ENCODE assay signal across 33 cellular contexts in the genomic region with DNA sequence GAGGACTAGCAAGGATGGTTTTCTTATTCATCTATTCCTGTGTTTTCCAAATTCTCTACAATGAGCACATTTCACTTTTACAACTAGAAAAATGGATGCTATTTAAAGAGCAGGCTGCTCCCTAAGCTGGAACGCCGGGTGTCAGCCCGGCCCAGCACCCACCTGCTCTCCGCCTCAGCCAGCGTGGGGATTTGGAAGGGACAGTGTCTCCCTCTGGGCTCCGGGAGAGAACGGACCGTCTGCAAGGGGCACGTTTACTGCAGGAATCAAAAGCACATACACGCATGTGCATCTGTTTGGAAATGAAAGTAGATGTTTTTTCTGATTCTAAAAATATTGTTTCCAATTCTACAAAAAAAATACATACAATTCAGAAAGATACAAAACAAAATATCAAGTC. TPM values are rescaled to one million over a fixed set of nuclear protein-coding genes. Genes with fewer than 3 reads are reported as not detected.
DNase-seq lines count a peak whose midpoint lies in the region; ATAC-seq and TF ChIP-seq lines count a peak whose summit lies in the region.
"Had no signal": no experiment of that assay in that cellular context is flagged by ENCODE, and none has a peak within 500 bp of the region (broad histone marks: within the 10 kb centered on the region; RNA-seq: fewer than 3 reads in every experiment).

No MANE protein-coding gene starts in this region.

- H3K4me3 ChIP-seq in brain microvascular endothelial cell (ENCODE audit: low read depth, low read length), result no peak overlapping the region
- H3K4me3 ChIP-seq: A549, heart left ventricle, thoracic aorta, vagina had no signal

- no peak overlapping the region for H3K4me3 Mint-ChIP-seq in activated T-cell treated with anti-CD3 and anti-CD28 coated beads, Interleukin-2, amount 50 U/mL, for 4 hours
- H3K4me3 Mint-ChIP-seq: activated CD4-positive, alpha-beta memory T cell treated with anti-CD3 and anti-CD28 coated beads for 36 hours; naive thymus-derived CD8-positive, alpha-beta T cell; stimulated activated memory B cell treated with anti-CD40 and anti-IgM and Interleukin-4, amounts not matched to agents 10 μg/mL and 1 μg/mL and 100 μg/mL, for 72 hours had no signal

- peaks cover 5% of the 10 kb centered on the region for H3K4me1 Mint-ChIP-seq in activated T-cell treated with anti-CD3 and anti-CD28 coated beads, Interleukin-2, amount 50 U/mL, for 4 hours (ENCODE audit: low read depth)

- TF ChIP-seq CTCF in brain microvascular endothelial cell (IDR thresholded peaks at IDR 0.05; ENCODE audit: low read depth, low read length, missing control alignments), result no peak

- H3K9me3 Mint-ChIP-seq in activated T-cell treated with anti-CD3 and anti-CD28 coated beads, Interleukin-2, amount 50 U/mL, for 4 hours, result no peaks in the 10 kb centered on the region
- H3K9me3 Mint-ChIP-seq: activated CD4-positive, alpha-beta memory T cell treated with anti-CD3 and anti-CD28 coated beads for 36 hours; naive thymus-derived CD8-positive, alpha-beta T cell had no signal

- intact Hi-C loops in posterior cingulate gyrus (cut with DNase I), result no loop called here

- in situ Hi-C loops in brain microvascular endothelial cell (cut with HindIII; ENCODE audit: low pct_ligation_motif_present, low sequenced_read_pairs), result no loop called here

- H3K27me3 ChIP-seq in layer of hippocampus (ENCODE audit: control insufficient read depth, insufficient read depth, low read length), result no peaks in the 10 kb centered on the region
- no peaks in the 10 kb centered on the region for H3K27me3 ChIP-seq in brain microvascular endothelial cell (replicated peaks)
- H3K27me3 ChIP-seq: heart left ventricle, vagina had no signal

- peak overlapping the region; percentile 95 for H3K27ac ChIP-seq in layer of hippocampus (ENCODE audit: low read depth, low read length)
- H3K27ac ChIP-seq in brain microvascular endothelial cell, result no peak overlapping the region
- H3K27ac ChIP-seq: epithelial cell of prostate, KMS-11, thoracic aorta, vagina had no signal

- ATAC-seq in activated T-cell treated with anti-CD3 and anti-CD28 coated beads, Interleukin-2, amount 50 U/mL, for 4 hours, result no peak
- ATAC-seq: A549; left colon; naive thymus-derived CD8-positive, alpha-beta T cell; stimulated activated memory B cell treated with anti-CD40 and anti-IgM and Interleukin-4, amounts not matched to agents 10 μg/mL and 1 μg/mL and 100 μg/mL, for 72 hours had no signal

- no peaks in the 10 kb centered on the region for H3K36me3 ChIP-seq in brain microvascular endothelial cell (replicated peaks)
- H3K36me3 ChIP-seq: heart left ventricle, thoracic aorta, vagina had no signal

- DNase-seq in Ammon's horn (ENCODE audit: low spot score), result peak; percentile 53
- peak; percentile 23 for DNase-seq in activated CD8-positive, alpha-beta memory T cell treated with anti-CD3 and anti-CD28 coated beads, Interleukin-2, amount 50 U/mL, for 48 hours
- DNase-seq in posterior cingulate gyrus, result peak in 8 of 10 donors; percentile 55 to 96 (median 72)
- no peak for DNase-seq in brain microvascular endothelial cell
- DNase-seq in iPS-NIHi7 (ENCODE audit: extremely low spot score), result no peak
- no peak for DNase-seq in activated T-cell treated with anti-CD3 and anti-CD28 coated beads, Interleukin-2, amount 50 U/mL, for 4 hours
- DNase-seq in activated effector memory CD4-positive, alpha-beta T cell treated with anti-CD3 and anti-CD28 coated beads, Interleukin-2, amount 50 U/mL, for 16 hours, result no peak
- DNase-seq: activated CD4-positive, alpha-beta memory T cell treated with anti-CD3 and anti-CD28 coated beads for 36 hours; activated CD4-positive, CD25-positive, alpha-beta regulatory T cell treated with anti-CD3 and anti-CD28 coated beads, Interleukin-2, amount 50 U/mL, for 72 hours; activated gamma-delta T cell; activated T-cell treated with anti-CD3 and anti-CD28 coated beads for 4 hours; AML-193; cerebellar nuclear complex; effector CD4-positive, alpha-beta T cell; GOT3; left colon; mesenchymal stem cell; MM.1S; naive thymus-derived CD8-positive, alpha-beta T cell; NCI-H1417 treated with DMSO at 0.1 percent for 48 hours; OCI-M1; SK-N-SH; stimulated activated CD4-positive, alpha-beta T cell treated with anti-CD3 and anti-CD28 coated beads, Interleukin-12 subunit alpha, Interleukin-12 subunit beta, amount 100 ng/mL, for 4 hours; stimulated activated CD4-positive, alpha-beta T cell treated with anti-CD3 and anti-CD28 coated beads, Interleukin-4, amount 100 ng/mL, for 4 hours; T-helper 2 cell had no signal

- no peaks in the 10 kb centered on the region for H3K36me3 Mint-ChIP-seq in activated T-cell treated with anti-CD3 and anti-CD28 coated beads, Interleukin-2, amount 50 U/mL, for 4 hours (ENCODE audit: insufficient read depth)
- H3K36me3 Mint-ChIP-seq: activated CD4-positive, alpha-beta memory T cell treated with anti-CD3 and anti-CD28 coated beads for 36 hours; naive thymus-derived CD8-positive, alpha-beta T cell; stimulated activated memory B cell treated with anti-CD40 and anti-IgM and Interleukin-4, amounts not matched to agents 10 μg/mL and 1 μg/mL and 100 μg/mL, for 72 hours had no signal

- peaks cover 9% of the 10 kb centered on the region for H3K27me3 Mint-ChIP-seq in activated T-cell treated with anti-CD3 and anti-CD28 coated beads, Interleukin-2, amount 50 U/mL, for 4 hours (ENCODE audit: low read depth)

RNA-seq across cellular contexts. Expression of a gene that starts 2.3 kb away (rescaled TPM):
- total RNA-seq in activated T-cell treated with anti-CD3 and anti-CD28 coated beads, Interleukin-2, amount 50 U/mL, for 4 hours, result under 1 TPM; 0.08 to 0.35 (median 0.08) TPM

Comparison
In these comparisons a context has a peak if more than half of its experiments do, and no peak if none do; other contexts are left out.
1. DNase-seq: peak in Ammon's horn (single experiment), activated CD8-positive, alpha-beta memory T cell treated with anti-CD3 and anti-CD28 coated beads, Interleukin-2, amount 50 U/mL, for 48 hours (single experiment) and posterior cingulate gyrus (8 of 10); none in brain microvascular endothelial cell (single experiment), iPS-NIHi7 (single experiment), activated T-cell treated with anti-CD3 and anti-CD28 coated beads, Interleukin-2, amount 50 U/mL, for 4 hours (single experiment) and activated effector memory CD4-positive, alpha-beta T cell treated with anti-CD3 and anti-CD28 coated beads, Interleukin-2, amount 50 U/mL, for 16 hours (single experiment).